Comparison of ENCODE assay signal across 24 cellular contexts in genomic region chr10:48497965-48498770, GRCh38.
A peak's percentile ranks its signal among the peaks of the same experiment; 100 is the strongest.
DNase-seq lines count a peak whose midpoint lies in the region; ATAC-seq and TF ChIP-seq lines count a peak whose summit lies in the region.
"Had no signal": no experiment of that assay in that cellular context is flagged by ENCODE, and none has a peak within 500 bp of the region (broad histone marks: within the 10 kb centered on the region; RNA-seq: fewer than 3 reads in every experiment).

No MANE protein-coding gene starts in this region.

- H3K9me3 Mint-ChIP-seq in H9 = no peaks in the 10 kb centered on the region
- H3K9me3 Mint-ChIP-seq: activated naive CD4-positive, alpha-beta T cell treated with anti-CD3 and anti-CD28 coated beads, Interleukin-2, amount 50 U/mL, for 24 hours; activated T-helper 1 cell treated with anti-CD3 and anti-CD28 coated beads, Interleukin-12 subunit alpha, Interleukin-12 subunit beta, Interleukin-2, Interleukin-4 antibody, amounts not matched to agents 30 ng/mL and 10 ng/mL and 1 ng/mL, durations not matched to agents 14 hours and 24 hours and 36 hours; CD4-positive, CD25-positive, alpha-beta regulatory T cell; neural crest cell had no signal

- H3K4me2 ChIP-seq in SK-N-SH (peak overlapping the region; percentile 57; the same call in 1 of the 2 replicates), H9 (ENCODE audit: insufficient read depth, insufficient read length, low read length) (no peak overlapping the region), osteoblast (ENCODE audit: insufficient read depth, low read length) (no peak overlapping the region)

- no peak overlapping the region for H4K5ac ChIP-seq in H9 (ENCODE audit: insufficient read length, low read depth, low read length)

- no peak for TF ChIP-seq EP300 in SK-N-SH (IDR thresholded peaks at IDR 0.05; ENCODE audit: borderline replicate concordance in 1 of 2, low read depth in 1 of 2, low read length in 1 of 2)

- H3K79me2 ChIP-seq in SK-N-SH (ENCODE audit: insufficient read depth) = peaks cover 89% of the 10 kb centered on the region
- no peaks in the 10 kb centered on the region for H3K79me2 ChIP-seq in H9 (ENCODE audit: insufficient read depth, low read length)
- peaks cover 98% of the 10 kb centered on the region for H3K79me2 ChIP-seq in osteoblast (ENCODE audit: insufficient read depth, low read length)

- no peak overlapping the region for H3T11ph ChIP-seq in H9 (ENCODE audit: low read length)

- no peak for TF ChIP-seq CTCF in SK-N-SH (IDR thresholded peaks at IDR 0.05)
- TF ChIP-seq CTCF in H9 (conservative IDR thresholded peaks at IDR 0.05) = no peak
- TF ChIP-seq CTCF in osteoblast (IDR thresholded peaks at IDR 0.05; ENCODE audit: extremely low read depth, low read depth, low read length) = no peak
- no peak for TF ChIP-seq CTCF in GM13977 (IDR thresholded peaks at IDR 0.05; ENCODE audit: extremely low read depth, insufficient read depth, missing control alignments)

- TF ChIP-seq RAD21 in SK-N-SH (IDR thresholded peaks at IDR 0.05; ENCODE audit: low read length) = no peak

- POLR2A ChIA-PET in SK-N-SH (lab: Yijun Ruan, JAX) = no interaction called here

- no peak overlapping the region for H3K4me3 ChIP-seq in SK-N-SH (ENCODE audit: low read depth in 2 of 2, low read length in 1 of 2)
- no peak overlapping the region for H3K4me3 ChIP-seq in osteoblast (ENCODE audit: insufficient read depth, low read length)
- H3K4me3 ChIP-seq: smooth muscle cell, thoracic aorta, uterus had no signal

- no peaks in the 10 kb centered on the region; the same call in 1 of the 2 replicates for H3K27me3 Mint-ChIP-seq in H9 (ENCODE audit: low read depth)

- H4K20me1 ChIP-seq in SK-N-SH (ENCODE audit: insufficient read depth) (peaks cover 50% of the 10 kb centered on the region; the same call in 1 of the 2 replicates), H9 (ENCODE audit: control insufficient read depth, insufficient read depth, insufficient read length) (no peaks in the 10 kb centered on the region), osteoblast (ENCODE audit: insufficient read depth, low read length) (peaks cover 48% of the 10 kb centered on the region)

- H3K9ac ChIP-seq in SK-N-SH = no peak overlapping the region
- no peak overlapping the region for H3K9ac ChIP-seq in H9 (ENCODE audit: extremely low read depth, insufficient read length, low read length)

- H2AFZ ChIP-seq in SK-N-SH (ENCODE audit: low read depth) (no peak overlapping the region), H9 (ENCODE audit: low read length) (no peak overlapping the region), osteoblast (ENCODE audit: low read length) (no peak overlapping the region)

- WGBS in SK-N-SH (ENCODE audit: low lambda C conversion rate) = 94% methylated on average over 11 of the region's 14 CpGs
- no CpG with 5 or more reads among the region's 14 CpGs for WGBS in H9 (ENCODE audit: extremely low coverage, insufficient read length, low lambda C conversion rate)

- in situ Hi-C loops in GM13977 (cut with MboI; ENCODE audit: low pct_unique_long_range_greater_than_20kb, low sequenced_read_pairs, unreplicated experiment) = no loop called here

- no peak overlapping the region for H4K8ac ChIP-seq in H9 (replicated peaks; ENCODE audit: insufficient read length, low read depth, low read length)

- H3K4me3 Mint-ChIP-seq in H9 = no peak overlapping the region
- H3K4me3 Mint-ChIP-seq: activated naive CD4-positive, alpha-beta T cell treated with anti-CD3 and anti-CD28 coated beads, Interleukin-2, amount 50 U/mL, for 24 hours; activated T-helper 1 cell treated with anti-CD3 and anti-CD28 coated beads, Interleukin-12 subunit alpha, Interleukin-12 subunit beta, Interleukin-2, Interleukin-4 antibody, amounts not matched to agents 30 ng/mL and 10 ng/mL and 1 ng/mL, durations not matched to agents 14 hours and 24 hours and 36 hours; CD4-positive, CD25-positive, alpha-beta regulatory T cell; neural crest cell had no signal

- no peaks in the 10 kb centered on the region for H3K27me3 ChIP-seq in SK-N-SH (ENCODE audit: insufficient read depth)
- H3K27me3 ChIP-seq in H9 (ENCODE audit: insufficient read depth, low read length) = no peaks in the 10 kb centered on the region; the same call in 1 of the 2 replicates
- no peaks in the 10 kb centered on the region for H3K27me3 ChIP-seq in osteoblast (ENCODE audit: insufficient read depth, low read length)
- H3K27me3 ChIP-seq: brain microvascular endothelial cell, uterus had no signal

- H3K23ac ChIP-seq in H9 (ENCODE audit: insufficient read length, low read depth, low read length) = no peak overlapping the region

- peaks cover 13 to 16% of the 10 kb centered on the region in 2 experiments; a peak in 3 of 4 replicates for H3K4me1 Mint-ChIP-seq in H9

- no peaks in the 10 kb centered on the region for H3K79me1 ChIP-seq in H9 (ENCODE audit: insufficient read depth, low read depth, low read length, poor library complexity, severe bottlenecking)

- H3K36me3 Mint-ChIP-seq in H9 (ENCODE audit: insufficient read depth in 1 of 3, low read depth in 3 of 3) = no peaks in the 10 kb centered on the region; a peak in 1 of 7 replicates
- H3K36me3 Mint-ChIP-seq: activated naive CD4-positive, alpha-beta T cell treated with anti-CD3 and anti-CD28 coated beads, Interleukin-2, amount 50 U/mL, for 24 hours; CD4-positive, CD25-positive, alpha-beta regulatory T cell had no signal

- no peak overlapping the region for H2BK20ac ChIP-seq in H9 (ENCODE audit: low read depth, low read length, poor library complexity, severe bottlenecking)

- no peak for DNase-seq in SK-N-SH
- peak; percentile 22 for DNase-seq in H9
- no peak for DNase-seq in osteoblast (ENCODE audit: insufficient read length, low spot score, missing footprints)
- DNase-seq in GM13977 (ENCODE audit: low spot score) = no peak
- DNase-seq in activated T-cell treated with anti-CD3 and anti-CD28 coated beads, Interleukin-2, amount 50 U/mL, for 48 hours = no peak
- DNase-seq: activated CD4-positive, alpha-beta T cell treated with anti-CD3 and anti-CD28 coated beads for 48 hours; brain microvascular endothelial cell; CD4-positive, CD25-positive, alpha-beta regulatory T cell; hypothalamus; KG1; left colon; NCI-H1105 treated with DMSO at 0.1 percent for 48 hours; NCI-H1930; SHP77 treated with DMSO at 0.1 percent for 48 hours; stimulated activated naive CD4-positive, alpha-beta T cell treated with Interleukin-2 at 50 U/mL for 16 hours; uterus had no signal

- H3K27ac Mint-ChIP-seq in H9 = 0 out of 7 replicates have a peak overlapping the region, but pooled peaks of 1 of the 3 experiments have one; percentile 21
- H3K27ac Mint-ChIP-seq: activated naive CD4-positive, alpha-beta T cell treated with anti-CD3 and anti-CD28 coated beads, Interleukin-2, amount 50 U/mL, for 24 hours; activated T-helper 1 cell treated with anti-CD3 and anti-CD28 coated beads, Interleukin-12 subunit alpha, Interleukin-12 subunit beta, Interleukin-2, Interleukin-4 antibody, amounts not matched to agents 30 ng/mL and 10 ng/mL and 1 ng/mL, durations not matched to agents 14 hours and 24 hours and 36 hours; CD4-positive, CD25-positive, alpha-beta regulatory T cell had no signal

- no peak; the same call in 2 of the 3 replicates for ATAC-seq in SK-N-SH treated with all-trans-retinoic acid at 6 μM for 48 hours
- ATAC-seq in GM21447 (IDR thresholded peaks at IDR 0.05; ENCODE audit: unreplicated experiment) = no peak
- ATAC-seq: left colon had no signal

- H3K9me2 ChIP-seq in SK-N-SH = no peaks in the 10 kb centered on the region

- H3K56ac ChIP-seq in H9 (ENCODE audit: insufficient read length, low read depth, low read length) = no peak overlapping the region

- H3K14ac ChIP-seq in H9 (ENCODE audit: insufficient read depth, low read length) = no peak overlapping the region; the same call in 1 of the 2 replicates

- H3K23me2 ChIP-seq in H9 (ENCODE audit: insufficient read length, low read depth, low read length, poor library complexity, severe bottlenecking) = no peaks in the 10 kb centered on the region

- H2BK120ac ChIP-seq in H9 (ENCODE audit: low read depth, low read length, poor library complexity, severe bottlenecking) = no peak overlapping the region

- H3K9me3 ChIP-seq in SK-N-SH (no peaks in the 10 kb centered on the region), H9 (ENCODE audit: control insufficient read depth, low read depth, low read length) (no peaks in the 10 kb centered on the region), osteoblast (ENCODE audit: low read depth, low read length) (no peaks in the 10 kb centered on the region)
- H3K9me3 ChIP-seq: thoracic aorta, uterus had no signal

- H2BK15ac ChIP-seq in H9 (ENCODE audit: low read depth, low read length) = no peak overlapping the region

- H3F3A ChIP-seq in SK-N-SH (replicated peaks; ENCODE audit: insufficient read depth) = peaks cover 9% of the 10 kb centered on the region

- H2AK5ac ChIP-seq in H9 (ENCODE audit: insufficient read length, low read length) = no peak overlapping the region

- no peak overlapping the region for H4K91ac ChIP-seq in H9 (ENCODE audit: insufficient read length, low read depth, low read length)

- H3K27ac ChIP-seq in SK-N-SH (ENCODE audit: low read depth in 2 of 2, low read length in 1 of 2) = peak overlapping the region in 1 of 2 experiments; percentile 57; a peak in 2 of 4 replicates
- H3K27ac ChIP-seq in H9 (ENCODE audit: insufficient read length, low read depth, low read length) = no peak overlapping the region
- H3K27ac ChIP-seq in cingulate gyrus (ENCODE audit: low read depth, low read length) = peak overlapping the region; percentile 72
- H3K27ac ChIP-seq in osteoblast (ENCODE audit: low read depth, low read length) = peak overlapping the region; percentile 4
- H3K27ac ChIP-seq: brain microvascular endothelial cell, thoracic aorta, uterus had no signal

- peaks cover 16 to 18% of the 10 kb centered on the region in 2 experiments; a peak in 2 of 4 replicates for H3K4me1 ChIP-seq in SK-N-SH (ENCODE audit: control insufficient read depth in 1 of 2, insufficient read depth in 2 of 2, low read depth in 1 of 2, low read length in 1 of 2)
- no peaks in the 10 kb centered on the region for H3K4me1 ChIP-seq in H9 (ENCODE audit: insufficient read depth, low read length)
- H3K4me1 ChIP-seq in osteoblast (ENCODE audit: insufficient read depth, low read length) = peaks cover 18% of the 10 kb centered on the region
- H3K4me1 ChIP-seq: uterus had no signal

- H3K36me3 ChIP-seq in SK-N-SH (replicated peaks in 1 of 2; ENCODE audit: control insufficient read depth in 1 of 2, insufficient read depth in 2 of 2, low read length in 1 of 2) = peaks cover 0 to 6% of the 10 kb centered on the region in 2 experiments
- peaks cover 25% of the 10 kb centered on the region for H3K36me3 ChIP-seq in osteoblast (ENCODE audit: insufficient read depth, low read length)
- H3K36me3 ChIP-seq: brain microvascular endothelial cell, thoracic aorta, uterus had no signal

- H2BK12ac ChIP-seq in H9 (ENCODE audit: insufficient read length, low read depth, low read length) = no peak overlapping the region

- no peak overlapping the region for H3K4ac ChIP-seq in H9 (ENCODE audit: low read depth, low read length)

- H2BK5ac ChIP-seq in H9 (ENCODE audit: insufficient read length, low read length) = no peak overlapping the region

- H3K18ac ChIP-seq in H9 (ENCODE audit: insufficient read length, low read depth, low read length) = peak overlapping the region; percentile 21

- CTCF ChIA-PET in SK-N-SH (lab: Yijun Ruan, JAX) = interaction anchor here (0.9 to 1.9 kb wide), 3 partner anchors 8 to 158 kb away, joined by 3 to 8 read pairs (median 5); no protein-coding TSS in a partner anchor

TF ChIP-seq in SK-N-SH treated with all-trans-retinoic acid at 6 μM for 48 hours, 23 proteins besides CTCF, POLR2A, EP300 and RAD21 (continues in another document):
- TF ChIP-seq ZC3H10 (CRISPR knock-in tag; IDR thresholded peaks at IDR 0.05) = no peak
